15 cellular contexts compared by ENCODE assay signal in genomic region chr16:46852130-46852529, GRCh38.
"Had no signal": no experiment of that assay in that cellular context is flagged by ENCODE, and none has a peak within 500 bp of the region (broad histone marks: within the 10 kb centered on the region; RNA-seq: fewer than 3 reads in every experiment).

No MANE protein-coding gene starts in this region.

- H3K9me3 ChIP-seq: esophagus squamous epithelium, gastroesophageal sphincter, neutrophil, psoas muscle, tibial artery had no signal

- H3K36me3 ChIP-seq: esophagus squamous epithelium, gastroesophageal sphincter, neutrophil, tibial artery had no signal

- H3K27ac ChIP-seq: esophagus squamous epithelium, gastroesophageal sphincter, neutrophil, psoas muscle, tibial artery had no signal

- H3K27me3 ChIP-seq: gastroesophageal sphincter, neutrophil had no signal

- FAIRE-seq: colon had no signal

- H3K4me3 ChIP-seq: esophagus squamous epithelium, gastroesophageal sphincter, psoas muscle, tibial artery had no signal

- H3K4me1 ChIP-seq: psoas muscle had no signal

- ATAC-seq: effector memory CD8-positive, alpha-beta T cell; gastroesophageal sphincter; naive thymus-derived CD8-positive, alpha-beta T cell; psoas muscle; sciatic nerve had no signal

- DNase-seq: cerebellar nuclear complex; effector memory CD8-positive, alpha-beta T cell; esophagus squamous epithelium; foreskin fibroblast; glutamatergic neuron; immature natural killer cell; mesendoderm; naive thymus-derived CD8-positive, alpha-beta T cell; psoas muscle; retina; tibial artery had no signal
